ENCODE assay signal across 28 cellular contexts in the genomic region with DNA sequence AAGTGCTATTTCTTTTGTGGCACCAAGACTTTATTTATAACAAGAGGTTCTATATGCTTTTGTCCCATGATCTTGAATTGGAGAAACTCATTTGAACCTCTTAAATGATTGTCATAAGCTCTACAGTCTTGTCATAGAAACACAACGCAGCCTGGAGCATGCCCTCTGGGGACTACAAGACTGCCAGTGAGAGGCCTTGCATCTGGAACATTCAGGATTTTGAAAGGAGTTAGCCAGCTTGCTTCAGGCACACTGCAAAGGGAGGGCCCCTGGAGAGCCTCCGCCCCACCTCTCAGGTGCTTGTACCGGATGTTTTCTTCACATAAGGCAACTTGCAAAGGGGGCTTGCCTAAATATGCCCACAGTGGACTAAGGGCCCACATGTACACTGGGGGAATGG.
"Had no signal": no experiment of that assay in that cellular context is flagged by ENCODE, and none has a peak within 500 bp of the region (broad histone marks: within the 10 kb centered on the region; RNA-seq: fewer than 3 reads in every experiment).

No MANE protein-coding gene starts in this region.

- H3K4me3 ChIP-seq: stomach, suprapubic skin, testis, thoracic aorta, thyroid gland, tibial artery, tibial nerve, transverse colon, upper lobe of left lung, upper lobe of right lung, uterus, vagina had no signal

- H3K27ac ChIP-seq: stomach, suprapubic skin, testis, thoracic aorta, thyroid gland, tibial artery, tibial nerve, transverse colon, upper lobe of left lung, upper lobe of right lung, uterus, vagina had no signal

- H3K9me3 Mint-ChIP-seq: stimulated activated naive B cell treated with anti-CD40 and anti-IgM and Interleukin-4, amounts not matched to agents 10 μg/mL and 1 μg/mL and 100 μg/mL, for 72 hours; stimulated activated naive CD8-positive, alpha-beta T cell treated with anti-CD3 and anti-CD28 coated beads, Interleukin-15, Interleukin-2, amounts not matched to agents 100 ng/mL and 50 ng/mL, for 24 hours; type B pancreatic cell had no signal

- H3K27ac Mint-ChIP-seq: stimulated activated effector memory CD8-positive, alpha-beta T cell treated with anti-CD3 and anti-CD28 coated beads, Interleukin-12 subunit alpha, Interleukin-12 subunit beta, amount 100 ng/mL, for 72 hours; stimulated activated memory B cell treated with anti-CD40 and anti-IgM and Interleukin-4, amounts not matched to agents 10 μg/mL and 1 μg/mL and 100 μg/mL, for 72 hours; stimulated activated naive B cell treated with anti-CD40 and anti-IgM and Interleukin-4, amounts not matched to agents 10 μg/mL and 1 μg/mL and 100 μg/mL, for 72 hours; stimulated activated naive CD8-positive, alpha-beta T cell treated with anti-CD3 and anti-CD28 coated beads, Interleukin-15, amount 100 ng/mL, for 72 hours; stimulated activated naive CD8-positive, alpha-beta T cell treated with anti-CD3 and anti-CD28 coated beads, Interleukin-15, Interleukin-2, amounts not matched to agents 100 ng/mL and 50 ng/mL, for 24 hours; type B pancreatic cell had no signal

- H3K4me1 ChIP-seq: stomach, suprapubic skin, testis, thyroid gland, tibial artery, tibial nerve, transverse colon, upper lobe of right lung, uterus, vagina had no signal

- H3K27me3 ChIP-seq: stomach, suprapubic skin, testis, thyroid gland, tibial artery, tibial nerve, transverse colon, upper lobe of left lung, upper lobe of right lung, uterus, vagina had no signal

- H3K36me3 Mint-ChIP-seq: stimulated activated effector memory CD8-positive, alpha-beta T cell treated with anti-CD3 and anti-CD28 coated beads, Interleukin-12 subunit alpha, Interleukin-12 subunit beta, amount 100 ng/mL, for 72 hours; stimulated activated memory B cell treated with anti-CD40 and anti-IgM and Interleukin-4, amounts not matched to agents 10 μg/mL and 1 μg/mL and 100 μg/mL, for 72 hours; stimulated activated naive B cell treated with anti-CD40 and anti-IgM and Interleukin-4, amounts not matched to agents 10 μg/mL and 1 μg/mL and 100 μg/mL, for 72 hours; type B pancreatic cell had no signal

- H3K36me3 ChIP-seq: stomach, suprapubic skin, thoracic aorta, thyroid gland, tibial artery, tibial nerve, transverse colon, upper lobe of left lung, upper lobe of right lung, uterus, vagina had no signal

- DNase-seq: stimulated activated CD4-positive, alpha-beta T cell treated with anti-CD3 and anti-CD28 coated beads, Interleukin-2, amount 100 ng/mL, for 48 hours; stimulated activated CD4-positive, alpha-beta T cell treated with anti-CD3 and anti-CD28 coated beads, Interleukin-4, amount 100 ng/mL, for 1 hour; stimulated activated CD4-positive, alpha-beta T cell treated with anti-CD3 and anti-CD28 coated beads, Interleukin-4, amount 100 ng/mL, for 24 hours; stimulated activated CD4-positive, alpha-beta T cell treated with anti-CD3 and anti-CD28 coated beads, Interleukin-4, amount 100 ng/mL, for 4 hours; stimulated activated CD8-positive, alpha-beta memory T cell treated with anti-CD3 and anti-CD28 coated beads, Interleukin-4, amount 100 ng/mL, for 48 hours; stimulated activated naive B cell treated with anti-CD40 and anti-IgM and Interleukin-4, amounts not matched to agents 10 μg/mL and 1 μg/mL and 100 μg/mL, for 72 hours; stimulated activated naive CD4-positive, alpha-beta T cell; stimulated activated naive CD4-positive, alpha-beta T cell treated with Interleukin-2 at 50 U/mL for 16 hours; stimulated activated naive CD8-positive, alpha-beta T cell treated with anti-CD3 and anti-CD28 coated beads, Interleukin-15, amount 100 ng/mL, for 72 hours; stimulated activated naive CD8-positive, alpha-beta T cell treated with anti-CD3 and anti-CD28 coated beads, Interleukin-15, Interleukin-2, amounts not matched to agents 100 U/mL and 50 U/mL, for 24 hours; stomach; substantia nigra; testis; thyroid gland; tibial artery; transverse colon; trophoblast cell; upper lobe of left lung; upper lobe of right lung; uterus had no signal

- H3K4me3 Mint-ChIP-seq: stimulated activated effector memory CD8-positive, alpha-beta T cell treated with anti-CD3 and anti-CD28 coated beads, Interleukin-12 subunit alpha, Interleukin-12 subunit beta, amount 100 ng/mL, for 72 hours; stimulated activated memory B cell treated with anti-CD40 and anti-IgM and Interleukin-4, amounts not matched to agents 10 μg/mL and 1 μg/mL and 100 μg/mL, for 72 hours; stimulated activated naive B cell treated with anti-CD40 and anti-IgM and Interleukin-4, amounts not matched to agents 10 μg/mL and 1 μg/mL and 100 μg/mL, for 72 hours; stimulated activated naive CD8-positive, alpha-beta T cell treated with anti-CD3 and anti-CD28 coated beads, Interleukin-15, amount 100 ng/mL, for 72 hours; stimulated activated naive CD8-positive, alpha-beta T cell treated with anti-CD3 and anti-CD28 coated beads, Interleukin-15, Interleukin-2, amounts not matched to agents 100 ng/mL and 50 ng/mL, for 24 hours; type B pancreatic cell had no signal

- H3K9me3 ChIP-seq: stomach, suprapubic skin, testis, thoracic aorta, thyroid gland, tibial artery, tibial nerve, transverse colon, upper lobe of left lung, upper lobe of right lung, uterus, vagina had no signal

- ATAC-seq: stimulated activated effector memory CD8-positive, alpha-beta T cell treated with anti-CD3 and anti-CD28 coated beads, Interleukin-12 subunit alpha, Interleukin-12 subunit beta, amount 100 ng/mL, for 72 hours; stimulated activated memory B cell treated with anti-CD40 and anti-IgM and Interleukin-4, amounts not matched to agents 10 μg/mL and 1 μg/mL and 100 μg/mL, for 72 hours; stimulated activated naive B cell treated with anti-CD40 and anti-IgM and Interleukin-4, amounts not matched to agents 10 μg/mL and 1 μg/mL and 100 μg/mL, for 72 hours; stimulated activated naive CD8-positive, alpha-beta T cell treated with anti-CD3 and anti-CD28 coated beads, Interleukin-15, amount 100 ng/mL, for 72 hours; stimulated activated naive CD8-positive, alpha-beta T cell treated with anti-CD3 and anti-CD28 coated beads, Interleukin-15, Interleukin-2, amounts not matched to agents 100 U/mL and 50 U/mL, for 24 hours; upper lobe of right lung had no signal

- H3K4me1 Mint-ChIP-seq: stimulated activated effector memory CD8-positive, alpha-beta T cell treated with anti-CD3 and anti-CD28 coated beads, Interleukin-12 subunit alpha, Interleukin-12 subunit beta, amount 100 ng/mL, for 72 hours; stimulated activated memory B cell treated with anti-CD40 and anti-IgM and Interleukin-4, amounts not matched to agents 10 μg/mL and 1 μg/mL and 100 μg/mL, for 72 hours; stimulated activated naive B cell treated with anti-CD40 and anti-IgM and Interleukin-4, amounts not matched to agents 10 μg/mL and 1 μg/mL and 100 μg/mL, for 72 hours; stimulated activated naive CD8-positive, alpha-beta T cell treated with anti-CD3 and anti-CD28 coated beads, Interleukin-15, amount 100 ng/mL, for 72 hours had no signal

- H3K27me3 Mint-ChIP-seq: stimulated activated memory B cell treated with anti-CD40 and anti-IgM and Interleukin-4, amounts not matched to agents 10 μg/mL and 1 μg/mL and 100 μg/mL, for 72 hours; stimulated activated naive B cell treated with anti-CD40 and anti-IgM and Interleukin-4, amounts not matched to agents 10 μg/mL and 1 μg/mL and 100 μg/mL, for 72 hours; stimulated activated naive CD8-positive, alpha-beta T cell treated with anti-CD3 and anti-CD28 coated beads, Interleukin-15, amount 100 ng/mL, for 72 hours; stimulated activated naive CD8-positive, alpha-beta T cell treated with anti-CD3 and anti-CD28 coated beads, Interleukin-15, Interleukin-2, amounts not matched to agents 100 ng/mL and 50 ng/mL, for 24 hours; type B pancreatic cell had no signal
